Comparison of ENCODE assay signal across 1 cellular context in genomic region chr17:45225964-45226530, GRCh38.
A peak's percentile ranks its signal among the peaks of the same experiment; 100 is the strongest.
TF ChIP-seq lines count a peak whose summit lies in the region.

No MANE protein-coding gene starts in this region.

TF ChIP-seq in K562, 482 proteins besides CTCF, POLR2A, EP300 and RAD21 (continued from another document and continues in another):
- TF ChIP-seq HSF4 (CRISPR knock-in tag; IDR thresholded peaks at IDR 0.05; ENCODE audit: borderline replicate concordance) = no peak
- 0 out of 4 replicates have a peak, but pooled peaks of 1 of the 2 experiments have one; percentile 27 for TF ChIP-seq MLLT1 (IDR thresholded peaks at IDR 0.05)
- peak; percentile 88; the same call in 1 of the 2 replicates for TF ChIP-seq MYC (IDR thresholded peaks at IDR 0.05; ENCODE audit: low read depth, low read length)
- no peak for TF ChIP-seq MYC (CRISPR knock-in tag; IDR thresholded peaks at IDR 0.05; ENCODE audit: borderline replicate concordance, low read depth)
- TF ChIP-seq PCBP2 (IDR thresholded peaks at IDR 0.05; ENCODE audit: low read depth, low read length, poor library complexity, severe bottlenecking) = no peak
- no peak for TF ChIP-seq USF2 (CRISPR knock-in tag; IDR thresholded peaks at IDR 0.05)
- no peak for TF ChIP-seq HEY1 (CRISPR knock-in tag; IDR thresholded peaks at IDR 0.05; ENCODE audit: borderline replicate concordance)
- peak; percentile 80; the same call in 1 of the 2 replicates for TF ChIP-seq FOXP4 (CRISPR knock-in tag; IDR thresholded peaks at IDR 0.05; ENCODE audit: borderline replicate concordance)
- no peak for TF ChIP-seq RBM39 (optimal IDR thresholded peaks at IDR 0.05; ENCODE audit: low read depth, low read length)
- TF ChIP-seq RNF219 (CRISPR knock-in tag; IDR thresholded peaks at IDR 0.05) = no peak
- no peak for TF ChIP-seq MEIS2 (IDR thresholded peaks at IDR 0.05; ENCODE audit: partially characterized antibody)
- TF ChIP-seq CREM (IDR thresholded peaks at IDR 0.05; ENCODE audit: low read depth) = peak; percentile 69; the same call in 1 of the 2 replicates
- TF ChIP-seq CSDE1 (IDR thresholded peaks at IDR 0.05) = no peak
- no peak for TF ChIP-seq ZC3H11A (IDR thresholded peaks at IDR 0.05; ENCODE audit: low read depth, low read length)
- TF ChIP-seq ZNF12 (CRISPR knock-in tag; IDR thresholded peaks at IDR 0.05) = no peak
- TF ChIP-seq SRSF9 (IDR thresholded peaks at IDR 0.05; ENCODE audit: borderline replicate concordance, low read depth, low read length) = no peak
- no peak for TF ChIP-seq BMI1 (IDR thresholded peaks at IDR 0.05; ENCODE audit: low read length)
- TF ChIP-seq TCF7 (IDR thresholded peaks at IDR 0.05; ENCODE audit: borderline replicate concordance) = 0 out of 2 replicates have a peak, but pooled peaks have one; percentile 14
- TF ChIP-seq UBTF (IDR thresholded peaks at IDR 0.05; ENCODE audit: borderline replicate concordance in 1 of 2, low read depth in 2 of 2, low read length in 2 of 2) = peak; percentile 47 to 74; a peak in 2 of 4 replicates
- TF ChIP-seq ZNF398 (CRISPR knock-in tag; IDR thresholded peaks at IDR 0.05) = no peak
- TF ChIP-seq CCNT2 (IDR thresholded peaks at IDR 0.05; ENCODE audit: borderline replicate concordance, extremely low read depth, insufficient read length, low read depth, low read length) = no peak
- no peak for TF ChIP-seq SAFB (IDR thresholded peaks at IDR 0.05; ENCODE audit: borderline replicate concordance, low read depth, low read length)
- TF ChIP-seq THRB (CRISPR knock-in tag; conservative IDR thresholded peaks at IDR 0.05) = no peak
- no peak for TF ChIP-seq ZFPM2 (CRISPR knock-in tag; IDR thresholded peaks at IDR 0.05)
- TF ChIP-seq KDM4B (IDR thresholded peaks at IDR 0.05; ENCODE audit: borderline replicate concordance in 2 of 2, low read depth in 1 of 2) = peak in 1 of 2 experiments; percentile 80; a peak in 1 of 4 replicates
- TF ChIP-seq E2F4 (CRISPR knock-in tag; IDR thresholded peaks at IDR 0.05; ENCODE audit: low read depth) = no peak
- no peak for TF ChIP-seq CBX5 (IDR thresholded peaks at IDR 0.05; ENCODE audit: borderline replicate concordance, low read depth)
- TF ChIP-seq SRSF1 (IDR thresholded peaks at IDR 0.05; ENCODE audit: low read depth, low read length) = no peak
- TF ChIP-seq PHB (CRISPR knock-in tag; IDR thresholded peaks at IDR 0.05) = no peak
- TF ChIP-seq ZFP1 (CRISPR knock-in tag; IDR thresholded peaks at IDR 0.05) = no peak
- 0 out of 3 replicates have a peak, but pooled peaks of 1 of the 2 experiments have one; percentile 40 for TF ChIP-seq CBX3 (IDR thresholded peaks at IDR 0.05; ENCODE audit: borderline replicate concordance in 1 of 2, low read length in 2 of 2)
- no peak for TF ChIP-seq ZNF57 (CRISPR knock-in tag; IDR thresholded peaks at IDR 0.05)
- TF ChIP-seq POLR2H (tag; IDR thresholded peaks at IDR 0.05; ENCODE audit: low read depth) = no peak
- no peak for TF ChIP-seq ZNF384 (IDR thresholded peaks at IDR 0.05; ENCODE audit: low read depth, low read length)
- no peak for TF ChIP-seq GABPB2 (CRISPR knock-in tag; conservative IDR thresholded peaks at IDR 0.05)
- TF ChIP-seq HMBOX1 (IDR thresholded peaks at IDR 0.05) = peak; percentile 69
- no peak for TF ChIP-seq RFX1 (IDR thresholded peaks at IDR 0.05)
- TF ChIP-seq ZBTB34 (CRISPR knock-in tag; IDR thresholded peaks at IDR 0.05) = no peak
- peak; percentile 64 for TF ChIP-seq L3MBTL2 (IDR thresholded peaks at IDR 0.05)
- TF ChIP-seq ZNF830 (CRISPR knock-in tag; IDR thresholded peaks at IDR 0.05) = no peak
- no peak for TF ChIP-seq HOMEZ (CRISPR knock-in tag; IDR thresholded peaks at IDR 0.05)
- peak in 2 of 3 experiments; percentile 47 to 57 for TF ChIP-seq YY1 (IDR thresholded peaks at IDR 0.05; ENCODE audit: borderline replicate concordance in 1 of 3, control insufficient read depth in 1 of 3, extremely low read depth in 1 of 3, insufficient read depth in 3 of 3, insufficient read length in 1 of 3, insufficient replicate concordance in 2 of 3, low read depth in 1 of 3, low read length in 2 of 3)
- TF ChIP-seq CBX1 (IDR thresholded peaks at IDR 0.05; ENCODE audit: low read depth) = peak; percentile 77; the same call in 1 of the 2 replicates
- TF ChIP-seq LCOR (CRISPR knock-in tag; IDR thresholded peaks at IDR 0.05) = no peak
- peak; percentile 28; the same call in 1 of the 2 replicates for TF ChIP-seq KLF6 (CRISPR knock-in tag; IDR thresholded peaks at IDR 0.05; ENCODE audit: borderline replicate concordance)
- TF ChIP-seq ZNF696 (CRISPR knock-in tag; conservative IDR thresholded peaks at IDR 0.05) = no peak
